Comparison of ENCODE assay signal across 15 cellular contexts in the genomic region with DNA sequence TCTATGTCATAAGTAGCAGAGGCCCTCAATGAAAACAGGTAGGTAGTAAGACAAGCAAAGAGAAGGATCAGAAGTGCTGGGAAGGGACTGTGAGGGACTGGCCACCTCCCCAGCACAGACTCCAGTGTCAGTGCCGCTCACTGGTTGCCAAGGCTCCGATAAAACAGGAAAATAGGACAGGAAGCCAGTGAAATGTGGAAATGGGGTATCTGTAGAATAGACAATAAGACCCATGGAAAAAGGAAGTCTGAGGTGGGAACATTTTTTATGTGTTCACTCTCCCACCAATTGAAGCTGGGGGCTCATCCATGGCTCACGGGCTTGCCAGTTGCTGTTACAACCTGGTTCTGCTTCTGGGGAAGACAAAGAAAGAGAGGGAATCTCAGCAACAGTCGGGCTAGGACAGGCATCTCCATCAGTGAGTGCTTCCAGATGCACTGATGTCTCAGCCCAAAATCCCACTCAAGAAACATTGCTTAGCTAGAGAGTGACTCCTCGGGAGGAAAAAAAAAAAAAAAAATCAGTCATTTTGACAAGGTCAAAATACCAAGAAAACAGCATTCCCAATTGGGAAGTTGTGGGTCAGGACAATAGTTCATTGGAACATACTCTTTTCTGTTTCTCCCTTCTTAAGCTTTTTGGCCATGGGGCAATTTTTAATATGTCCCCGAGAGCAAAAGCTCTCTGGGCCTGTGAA. TPM values are rescaled to one million over a fixed set of nuclear protein-coding genes. Genes with fewer than 3 reads are reported as not detected.
DNase-seq lines count a peak whose midpoint lies in the region; ATAC-seq and TF ChIP-seq lines count a peak whose summit lies in the region.
"Had no signal": no experiment of that assay in that cellular context is flagged by ENCODE, and none has a peak within 500 bp of the region (broad histone marks: within the 10 kb centered on the region; RNA-seq: fewer than 3 reads in every experiment).

No MANE protein-coding gene starts in this region.

- no peak overlapping the region; the same call in 1 of the 2 replicates for H2BK15ac ChIP-seq in H9 (ENCODE audit: low read depth, low read length)

- no peaks in the 10 kb centered on the region for H3K36me3 Mint-ChIP-seq in H9 (ENCODE audit: insufficient read depth in 1 of 3, low read depth in 3 of 3)

- H3K4me2 ChIP-seq in H9 (ENCODE audit: insufficient read depth, insufficient read length, low read length), result peak overlapping the region; percentile 14

- no CpG with 5 or more reads among the region's 6 CpGs for WGBS in H9 (ENCODE audit: extremely low coverage, insufficient read length, low lambda C conversion rate)

- peaks cover 20 to 30% of the 10 kb centered on the region in 2 experiments for H3K4me1 Mint-ChIP-seq in H9

- H3T11ph ChIP-seq in H9 (ENCODE audit: low read length), result no peak overlapping the region

- no peak overlapping the region for H2BK5ac ChIP-seq in H9 (ENCODE audit: insufficient read length, low read length)

- no peak overlapping the region for H2BK12ac ChIP-seq in H9 (ENCODE audit: insufficient read length, low read depth, low read length)

- H3K9ac ChIP-seq in H9 (ENCODE audit: extremely low read depth, insufficient read length, low read length) (no peak overlapping the region), subcutaneous abdominal adipose tissue (ENCODE audit: low read length in 5 of 5) (no peak overlapping the region)

- no peak overlapping the region for H3K23ac ChIP-seq in H9 (ENCODE audit: insufficient read length, low read depth, low read length)

- TF ChIP-seq CTCF in H9 (conservative IDR thresholded peaks at IDR 0.05), result no peak

- H3K14ac ChIP-seq in H9 (ENCODE audit: insufficient read depth, low read length), result no peak overlapping the region

- H3K27me3 ChIP-seq in H9 (ENCODE audit: insufficient read depth, low read length), result peaks cover 5% of the 10 kb centered on the region; the same call in 1 of the 2 replicates
- H3K27me3 ChIP-seq in subcutaneous abdominal adipose tissue (ENCODE audit: control insufficient read depth in 5 of 5, insufficient read depth in 4 of 5, low read length in 5 of 5), result no peaks in the 10 kb centered on the region

- H3K18ac ChIP-seq in H9 (ENCODE audit: insufficient read length, low read depth, low read length), result no peak overlapping the region

- H3K36me3 ChIP-seq in subcutaneous abdominal adipose tissue (ENCODE audit: control insufficient read depth in 5 of 5, insufficient read depth in 5 of 5, low read length in 5 of 5), result no peaks in the 10 kb centered on the region

- H3K23me2 ChIP-seq in H9 (ENCODE audit: insufficient read length, low read depth, low read length, poor library complexity, severe bottlenecking), result peaks cover 19% of the 10 kb centered on the region

- H3K27ac ChIP-seq in H9 (ENCODE audit: insufficient read length, low read depth, low read length) (no peak overlapping the region), subcutaneous abdominal adipose tissue (ENCODE audit: low read depth, low read length) (peak overlapping the region; percentile 3)
- H3K27ac ChIP-seq: C4-2B had no signal

- no peak overlapping the region for H2BK120ac ChIP-seq in H9 (ENCODE audit: low read depth, low read length, poor library complexity, severe bottlenecking)

- H3K27ac Mint-ChIP-seq in H9, result no peak overlapping the region

- ATAC-seq in left lobe of liver, result peak; percentile 36
- no peak for ATAC-seq in GM21786 (IDR thresholded peaks at IDR 0.05; ENCODE audit: unreplicated experiment)

- H2AFZ ChIP-seq in H9 (ENCODE audit: low read length), result no peak overlapping the region

- H2BK20ac ChIP-seq in H9 (ENCODE audit: low read depth, low read length, poor library complexity, severe bottlenecking), result no peak overlapping the region

- H2AK5ac ChIP-seq in H9 (ENCODE audit: insufficient read length, low read length), result no peak overlapping the region

- no peak overlapping the region for H4K91ac ChIP-seq in H9 (ENCODE audit: insufficient read length, low read depth, low read length)

- no peaks in the 10 kb centered on the region for H3K9me3 Mint-ChIP-seq in H9

- no peaks in the 10 kb centered on the region for H3K79me1 ChIP-seq in H9 (ENCODE audit: insufficient read depth, low read depth, low read length, poor library complexity, severe bottlenecking)

- H3K56ac ChIP-seq in H9 (ENCODE audit: insufficient read length, low read depth, low read length), result no peak overlapping the region

- no peaks in the 10 kb centered on the region for H4K20me1 ChIP-seq in H9 (ENCODE audit: control insufficient read depth, insufficient read depth, insufficient read length)

- no peak overlapping the region for H3K4me3 Mint-ChIP-seq in H9

- H4K8ac ChIP-seq in H9 (replicated peaks; ENCODE audit: insufficient read length, low read depth, low read length), result no peak overlapping the region

- no peak overlapping the region for H3K4ac ChIP-seq in H9 (ENCODE audit: low read depth, low read length)

- H3K79me2 ChIP-seq in H9 (ENCODE audit: insufficient read depth, low read length), result no peaks in the 10 kb centered on the region

- H4K5ac ChIP-seq in H9 (ENCODE audit: insufficient read length, low read depth, low read length), result no peak overlapping the region

- H3K9me3 ChIP-seq in H9 (ENCODE audit: control insufficient read depth, low read depth, low read length) (no peaks in the 10 kb centered on the region), subcutaneous abdominal adipose tissue (ENCODE audit: control insufficient read depth in 5 of 5, low read length in 5 of 5) (no peaks in the 10 kb centered on the region)

- H3K4me3 ChIP-seq in subcutaneous abdominal adipose tissue (ENCODE audit: low read depth in 1 of 5, low read length in 5 of 5), result peak overlapping the region in 1 of 5 donors; percentile 1

- DNase-seq in H9 (no peak), dermis microvascular lymphatic vessel endothelial cell (ENCODE audit: low read depth in 2 of 2) (peak; percentile 93 to 98), left lobe of liver (ENCODE audit: low spot score) (no peak), GDM1 (lab: John Stamatoyannopoulos, UW) (no peak), SKM-1 (lab: John Stamatoyannopoulos, UW; ENCODE audit: unreplicated experiment) (no peak)
- DNase-seq: DMS 273 treated with DMSO at 0.1 percent for 48 hours, GF-D8, H7, MV-4-11, NCI-H187 treated with DMSO at 0.1 percent for 48 hours, NCI-H526 treated with DMSO at 0.1 percent for 48 hours, SHP77 treated with DMSO at 0.1 percent for 48 hours had no signal

- H3K4me1 ChIP-seq in H9 (ENCODE audit: insufficient read depth, low read length), result peaks cover 11% of the 10 kb centered on the region
- H3K4me1 ChIP-seq in subcutaneous abdominal adipose tissue (ENCODE audit: control insufficient read depth in 5 of 5, insufficient read depth in 5 of 5, low read length in 5 of 5), result peaks cover 6 to 56% (median 46%) of the 10 kb centered on the region in 5 donors

- H3K27me3 Mint-ChIP-seq in H9 (ENCODE audit: low read depth), result peaks cover 37% of the 10 kb centered on the region

RNA-seq across cellular contexts. Expression of a gene that starts 27.6 kb away (rescaled TPM):
- total RNA-seq in H9 (2021) (13.3 and 14.3 TPM in 2 replicates), dermis microvascular lymphatic vessel endothelial cell (116 and 147 TPM in 2 replicates), left lobe of liver (38.4 TPM)

Comparison
In these comparisons a context has a peak if more than half of its experiments do, and no peak if none do; other contexts are left out.
1. DNase-seq: peak in dermis microvascular lymphatic vessel endothelial cell (2 of 2); none in H9 (single experiment), left lobe of liver (single experiment), GDM1 (single experiment) and SKM-1 (single experiment).